Comparison of ENCODE assay signal across 9 cellular contexts in genomic region chr19:35957411-35957810, GRCh38. TPM values are rescaled to one million over a fixed set of nuclear protein-coding genes. Genes with fewer than 3 reads are reported as not detected.
"Had no signal": no experiment of that assay in that cellular context is flagged by ENCODE, and none has a peak within 500 bp of the region (broad histone marks: within the 10 kb centered on the region; RNA-seq: fewer than 3 reads in every experiment).

No MANE protein-coding gene starts in this region.

RNA-seq across cellular contexts. Expression of gene TYROBP, which starts 49.3 kb away (rescaled TPM):
- total RNA-seq: activated CD4-positive, alpha-beta T cell treated with anti-CD3 and anti-CD28 coated beads for 36 hours; activated CD4-positive, alpha-beta T cell treated with anti-CD3 and anti-CD28 coated beads, Interleukin-2, amount 10 ng/mL, durations not matched to agents 24 days and 14 days; activated T-helper 17 cell treated with anti-CD3 and anti-CD28 coated beads, Interleukin-2, amount 50 U/mL, for 72 hours; cardiac muscle cell; dermis blood vessel endothelial cell; foreskin keratinocyte; T-helper 1 cell treated with Interleukin-12 subunit alpha and Interleukin-12 subunit beta and Interleukin-4 antibody, amounts not matched to agents 30 ng/mL and 1 ng/mL, for 36 hours had no signal
- polyA plus RNA-seq: cardiac muscle cell, foreskin keratinocyte had no signal

RNA-seq across cellular contexts. Expression of gene SYNE4, which starts 51.2 kb away (rescaled TPM):
- total RNA-seq: ascending aorta had no signal

RNA-seq across cellular contexts. Expression of gene HCST, which starts 55.1 kb away (rescaled TPM):
- total RNA-seq: ascending aorta, cerebellum, dermis blood vessel endothelial cell had no signal
